In the genomic region with DNA sequence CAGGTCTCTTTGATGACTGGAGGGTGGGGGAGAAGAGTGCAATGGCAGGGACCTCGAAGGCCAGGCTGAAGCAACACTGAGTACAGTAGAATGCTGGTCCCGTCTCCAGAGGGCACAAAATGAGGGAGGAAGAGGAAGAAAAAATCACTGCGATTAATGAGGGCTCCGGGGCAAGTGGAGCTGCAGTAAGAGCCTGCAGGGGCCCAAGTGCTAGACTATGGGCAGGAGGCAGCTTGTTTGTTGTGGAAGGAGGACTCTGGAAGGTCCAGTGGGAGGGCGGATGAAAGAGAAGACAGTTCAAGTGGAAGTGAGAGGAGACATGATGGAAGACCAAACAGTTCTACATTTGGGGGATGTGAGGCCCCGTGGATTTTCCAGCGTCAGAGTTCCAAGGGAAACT, we compare ENCODE assay signal across 27 cellular contexts. TPM values are rescaled to one million over a fixed set of nuclear protein-coding genes. Genes with fewer than 3 reads are reported as not detected.
DNase-seq lines count a peak whose midpoint lies in the region; ATAC-seq, FAIRE-seq and TF ChIP-seq lines count a peak whose summit lies in the region.
"Had no signal": no experiment of that assay in that cellular context is flagged by ENCODE, and none has a peak within 500 bp of the region (broad histone marks: within the 10 kb centered on the region; RNA-seq: fewer than 3 reads in every experiment).

No MANE protein-coding gene starts in this region.

- FAIRE-seq in bronchial epithelial cell (lab: Jason Lieb, UNC): peak; percentile 7
- FAIRE-seq: GM12892, HepG2, K562 had no signal

- H3K4me2 ChIP-seq in KMS-11 (peak overlapping the region; percentile 41), neuronal stem cell (ENCODE audit: insufficient read depth, low read length, poor library complexity, severe bottlenecking) (no peak overlapping the region)
- H3K4me2 ChIP-seq: PC-9 had no signal

- H3K4me3 ChIP-seq in KMS-11 (IDR thresholded peaks at IDR 0.05; ENCODE audit: insufficient read depth, low read depth, low read length): no peak overlapping the region
- H3K4me3 ChIP-seq in bronchial epithelial cell (ENCODE audit: low read depth, low read length): no peak overlapping the region
- no peak overlapping the region for H3K4me3 ChIP-seq in neuronal stem cell (ENCODE audit: low read length in 2 of 2)
- H3K4me3 ChIP-seq in lower lobe of right lung: no peak overlapping the region
- H3K4me3 ChIP-seq: K562, PC-9 had no signal

- H4K8ac ChIP-seq in neuronal stem cell (ENCODE audit: low read depth, low read length): no peak overlapping the region

- no peaks in the 10 kb centered on the region for H3K36me3 ChIP-seq in KMS-11 (ENCODE audit: insufficient read depth)
- no peaks in the 10 kb centered on the region for H3K36me3 ChIP-seq in bronchial epithelial cell (ENCODE audit: control insufficient read depth, insufficient read depth, low read length)
- H3K36me3 ChIP-seq in neuronal stem cell (replicated peaks in 1 of 2; ENCODE audit: control insufficient read depth in 2 of 2, insufficient read depth in 2 of 2, low read length in 2 of 2): peaks cover 0 to 11% of the 10 kb centered on the region in 2 donors
- no peaks in the 10 kb centered on the region for H3K36me3 ChIP-seq in lower lobe of right lung
- H3K36me3 ChIP-seq: BE2C had no signal

- no CpG with 5 or more reads among the region's 7 CpGs for WGBS in neuronal stem cell (ENCODE audit: extremely low coverage in 2 of 2, insufficient read length in 2 of 2, insufficient replicate concordance in 1 of 2), 2 donors

- H3K4me1 ChIP-seq in KMS-11 (ENCODE audit: low read depth, poor library complexity, severe bottlenecking) (peaks cover 81% of the 10 kb centered on the region), neuronal stem cell (ENCODE audit: control insufficient read depth in 2 of 2, insufficient read depth in 1 of 2, low read depth in 1 of 2, low read length in 2 of 2) (peaks cover 7% of the 10 kb centered on the region in 2 donors), lower lobe of right lung (peaks cover 39% of the 10 kb centered on the region)

- H2AK5ac ChIP-seq in neuronal stem cell (ENCODE audit: low read depth, low read length): no peak overlapping the region

- no peak for TF ChIP-seq CTCF in KMS-11 (conservative IDR thresholded peaks at IDR 0.05; ENCODE audit: low read depth, low read length)
- TF ChIP-seq CTCF in bronchial epithelial cell (IDR thresholded peaks at IDR 0.05; ENCODE audit: insufficient read depth, low read length, severe bottlenecking): no peak
- no peak for TF ChIP-seq CTCF in lower lobe of right lung (IDR thresholded peaks at IDR 0.05)

- no peak overlapping the region for H2BK15ac ChIP-seq in neuronal stem cell (ENCODE audit: low read length)

- H2BK12ac ChIP-seq in neuronal stem cell (ENCODE audit: low read length): no peak overlapping the region

- ATAC-seq in lower lobe of right lung (no peak), HG03135 (IDR thresholded peaks at IDR 0.05; ENCODE audit: unreplicated experiment) (no peak)
- ATAC-seq: K562 had no signal

- no peak overlapping the region for H2AFZ ChIP-seq in KMS-11 (ENCODE audit: low read depth)
- no peak overlapping the region for H2AFZ ChIP-seq in neuronal stem cell (ENCODE audit: low read length)
- H2AFZ ChIP-seq: PC-9 had no signal

- H3K27me3 ChIP-seq in KMS-11 (ENCODE audit: insufficient read depth, low read depth): no peaks in the 10 kb centered on the region
- H3K27me3 ChIP-seq in bronchial epithelial cell (ENCODE audit: control insufficient read depth, insufficient read depth, low read length): no peaks in the 10 kb centered on the region
- no peaks in the 10 kb centered on the region for H3K27me3 ChIP-seq in neuronal stem cell (ENCODE audit: control insufficient read depth in 3 of 3, insufficient read depth in 3 of 3, low read depth in 1 of 3, low read length in 3 of 3)
- no peaks in the 10 kb centered on the region for H3K27me3 ChIP-seq in lower lobe of right lung (ENCODE audit: low read depth)
- H3K27me3 ChIP-seq: BE2C had no signal

- no peak overlapping the region for H2BK120ac ChIP-seq in neuronal stem cell (ENCODE audit: low read depth, low read length)

- H3K9me3 ChIP-seq in neuronal stem cell (replicated peaks in 1 of 2; ENCODE audit: control insufficient read depth in 2 of 2, insufficient read depth in 1 of 2, low read depth in 1 of 2, low read length in 2 of 2) (no peaks in the 10 kb centered on the region), lower lobe of right lung (no peaks in the 10 kb centered on the region)
- H3K9me3 ChIP-seq: BE2C had no signal

- no peak overlapping the region for H3K27ac ChIP-seq in KMS-11
- no peak overlapping the region for H3K27ac ChIP-seq in neuronal stem cell (replicated peaks; ENCODE audit: low read length)
- peak overlapping the region; percentile 96 for H3K27ac ChIP-seq in substantia nigra (ENCODE audit: low read depth, low read length, poor library complexity, severe bottlenecking)
- no peak overlapping the region for H3K27ac ChIP-seq in lower lobe of right lung
- H3K27ac ChIP-seq: PC-9 had no signal

- no peaks in the 10 kb centered on the region; the same call in 1 of the 2 replicates for H3K79me2 ChIP-seq in KMS-11 (ENCODE audit: insufficient read depth, low read depth)

- H3K18ac ChIP-seq in neuronal stem cell (ENCODE audit: low read length): peak overlapping the region; percentile 32

- no peak overlapping the region for H3K9ac ChIP-seq in KMS-11
- no peak overlapping the region for H3K9ac ChIP-seq in neuronal stem cell (ENCODE audit: low read depth, low read length, poor library complexity)

- intact Hi-C loops in lower lobe of right lung (cut with DNase I): no loop called here

- H3K4ac ChIP-seq in neuronal stem cell (ENCODE audit: low read length): no peak overlapping the region

- H3K79me1 ChIP-seq in neuronal stem cell (ENCODE audit: low read depth, low read length): no peaks in the 10 kb centered on the region

- H4K91ac ChIP-seq in neuronal stem cell (ENCODE audit: low read depth, low read length, poor library complexity): no peak overlapping the region

- H4K20me1 ChIP-seq in KMS-11 (ENCODE audit: insufficient read depth): no peaks in the 10 kb centered on the region

- DNase-seq in bronchial epithelial cell (ENCODE audit: low read depth): no peak
- DNase-seq in neuronal stem cell (ENCODE audit: low spot score): no peak
- no peak for DNase-seq in substantia nigra (lab: John Stamatoyannopoulos, UW)
- DNase-seq in lower lobe of right lung: no peak
- no peak for DNase-seq in SHP77 (lab: John Stamatoyannopoulos, UW)
- DNase-seq: BE2C; CD8-positive, alpha-beta memory T cell; DMS 273 treated with DMSO at 0.1 percent for 48 hours; DMS79; EL; GF-D8; GOT3; HCEC 1CT; MV-4-11; NCI-H1105; NCI-H1436 treated with DMSO at 0.1 percent for 48 hours; NCI-H187 treated with DMSO at 0.1 percent for 48 hours; NCI-H446 treated with DMSO at 0.1 percent for 48 hours; NCI-H526; NCI-H82; PC-9; SHP77 treated with DMSO at 0.1 percent for 48 hours had no signal

- peak overlapping the region; percentile 58 for H2BK5ac ChIP-seq in neuronal stem cell (ENCODE audit: low read length)

- no peak overlapping the region for H3K23ac ChIP-seq in neuronal stem cell (ENCODE audit: low read depth, low read length, poor library complexity)

- no peak overlapping the region for H3K14ac ChIP-seq in neuronal stem cell (ENCODE audit: low read length)

RNA-seq across cellular contexts. Expression of gene TMCC2, which starts 17.4 kb away (rescaled TPM):
- total RNA-seq in bronchial epithelial cell: 0.51 and 0.53 TPM in 2 replicates
- 13.3 TPM for polyA plus RNA-seq in neuronal stem cell (2013, experiment 1 of 2)
- polyA plus RNA-seq in neuronal stem cell (2013, experiment 2 of 2): 12.9 TPM
- 3.0 TPM for total RNA-seq in lower lobe of right lung

RNA-seq across cellular contexts. Expression of gene DSTYK, which starts 33.6 kb away (rescaled TPM):
- total RNA-seq in bronchial epithelial cell: 11.3 and 13.7 TPM in 2 replicates
- 6.2 TPM for polyA plus RNA-seq in neuronal stem cell (2013, experiment 1 of 2)
- polyA plus RNA-seq in neuronal stem cell (2013, experiment 2 of 2): 6.4 TPM
- 10.7 TPM for total RNA-seq in lower lobe of right lung
